In genomic region chr14:91284791-91285548, GRCh38 we compare ENCODE assay signal across 13 cellular contexts. TPM values are rescaled to one million over a fixed set of nuclear protein-coding genes. Genes with fewer than 3 reads are reported as not detected.
DNase-seq lines count a peak whose midpoint lies in the region; ATAC-seq and TF ChIP-seq lines count a peak whose summit lies in the region.
"Had no signal": no experiment of that assay in that cellular context is flagged by ENCODE, and none has a peak within 500 bp of the region (broad histone marks: within the 10 kb centered on the region; RNA-seq: fewer than 3 reads in every experiment).

No MANE protein-coding gene starts in this region.

- no peaks in the 10 kb centered on the region for H3K27me3 ChIP-seq in mammary epithelial cell (ENCODE audit: insufficient read depth, low read length)
- H3K27me3 ChIP-seq in RWPE2 (ENCODE audit: insufficient read depth, poor library complexity, severe bottlenecking) = no peaks in the 10 kb centered on the region

- H3K36me3 ChIP-seq in mammary epithelial cell (ENCODE audit: insufficient read depth, low read length) (no peaks in the 10 kb centered on the region), RWPE2 (ENCODE audit: low read depth) (peaks cover 76% of the 10 kb centered on the region)

- peaks cover 7% of the 10 kb centered on the region for H3K9me3 Mint-ChIP-seq in MCF 10A (ENCODE audit: unreplicated experiment)
- H3K9me3 Mint-ChIP-seq in stimulated activated naive B cell treated with anti-CD40 and anti-IgM and Interleukin-4, amounts not matched to agents 10 μg/mL and 1 μg/mL and 100 μg/mL, for 72 hours = peaks cover 0 to 1% of the 10 kb centered on the region in 2 donors
- H3K9me3 Mint-ChIP-seq: CD4-positive, alpha-beta T cell had no signal

- in situ Hi-C loops in mammary epithelial cell (cut with MboI; ENCODE audit: low sequenced_read_pairs in 2 of 2) = loop anchor here (5.0 to 25.0 kb wide), 2 partner anchors 108 to 373 kb away; no protein-coding TSS in a partner anchor

- no peaks in the 10 kb centered on the region for H3K79me2 ChIP-seq in mammary epithelial cell (ENCODE audit: insufficient read depth, low read length)

- WGBS in mammary epithelial cell (ENCODE audit: low coverage, missing lambda C conversion rate) = 84% methylated on average over 11 of the region's 14 CpGs

- no peaks in the 10 kb centered on the region for H3K9me3 ChIP-seq in mammary epithelial cell (replicated peaks; ENCODE audit: insufficient read depth, low read length)
- H3K9me3 ChIP-seq in RWPE2 (ENCODE audit: severe bottlenecking) = peaks cover 2% of the 10 kb centered on the region

- BruUV-seq in mammary epithelial cell (replicated peaks; lab: Mats Ljungman, UMichigan) = no TSS peak
- BruUV-seq in MCF 10A (replicated peaks; lab: Mats Ljungman, UMichigan) = no TSS peak

- DNase-seq in mammary epithelial cell (peak; percentile 45), MCF 10A (ENCODE audit: unreplicated experiment) (no peak), RWPE2 (ENCODE audit: low spot score) (no peak), fibroblast of villous mesenchyme (ENCODE audit: low read depth) (peak; percentile 72)
- no peak for DNase-seq in stimulated activated naive B cell treated with anti-CD40 and anti-IgM and Interleukin-4, amounts not matched to agents 10 μg/mL and 1 μg/mL and 100 μg/mL, for 72 hours
- no peak for DNase-seq in activated CD4-positive, CD25-positive, alpha-beta regulatory T cell (lab: John Stamatoyannopoulos, UW)
- DNase-seq: CD4-positive, alpha-beta T cell; foreskin melanocyte; retina had no signal

- CTCF ChIA-PET in mammary epithelial cell (lab: Charles Lee; ENCODE audit: low non-redundant PET) = no interaction called here
- CTCF ChIA-PET in MCF 10A (lab: Yijun Ruan, JAX) = interaction anchor here (0.5 to 9.2 kb wide), 16 partner anchors 9 to 323 kb away, joined by 3 to 195 read pairs (median 4); no protein-coding TSS in a partner anchor

- no peak overlapping the region for H3K27ac Mint-ChIP-seq in MCF 10A (ENCODE audit: low read depth, unreplicated experiment)
- peak overlapping the region; percentile 86 for H3K27ac Mint-ChIP-seq in stimulated activated naive B cell treated with anti-CD40 and anti-IgM and Interleukin-4, amounts not matched to agents 10 μg/mL and 1 μg/mL and 100 μg/mL, for 72 hours

- H3K4me1 ChIP-seq in mammary epithelial cell (ENCODE audit: insufficient read depth, low read length) (peaks cover 29% of the 10 kb centered on the region), RWPE2 (ENCODE audit: insufficient read depth, poor library complexity, severe bottlenecking) (peaks cover 22% of the 10 kb centered on the region)

- H3K4me3 ChIP-seq in mammary epithelial cell (replicated peaks in 1 of 3; ENCODE audit: insufficient read depth in 1 of 3, low read depth in 2 of 3, low read length in 3 of 3) (no peak overlapping the region), RWPE2 (ENCODE audit: severe bottlenecking) (no peak overlapping the region), fibroblast of villous mesenchyme (ENCODE audit: low read depth, low read length) (no peak overlapping the region)

- no peak overlapping the region for H3K27ac ChIP-seq in mammary epithelial cell (ENCODE audit: insufficient read depth, low read depth, low read length)
- H3K27ac ChIP-seq in RWPE2 (ENCODE audit: poor library complexity, severe bottlenecking) = peak overlapping the region; percentile 67
- H3K27ac ChIP-seq: KMS-11 had no signal

- H4K20me1 ChIP-seq in mammary epithelial cell (ENCODE audit: insufficient read depth, low read length) = no peaks in the 10 kb centered on the region

- TF ChIP-seq CTCF in mammary epithelial cell (conservative IDR thresholded peaks at IDR 0.05 in 1 of 2, IDR thresholded peaks at IDR 0.05 in 1 of 2; ENCODE audit: extremely low read depth in 1 of 2, insufficient read depth in 1 of 2, low read depth in 1 of 2, low read length in 2 of 2) (no peak), MCF 10A (IDR thresholded peaks at IDR 0.05; ENCODE audit: unreplicated experiment) (no peak), RWPE2 (IDR thresholded peaks at IDR 0.05; ENCODE audit: poor library complexity, severe bottlenecking) (no peak), fibroblast of villous mesenchyme (IDR thresholded peaks at IDR 0.05; ENCODE audit: insufficient read depth, low read depth, low read length) (no peak)

- peaks cover 29% of the 10 kb centered on the region for H3K4me1 Mint-ChIP-seq in MCF 10A (ENCODE audit: insufficient read depth, unreplicated experiment)
- H3K4me1 Mint-ChIP-seq in stimulated activated naive B cell treated with anti-CD40 and anti-IgM and Interleukin-4, amounts not matched to agents 10 μg/mL and 1 μg/mL and 100 μg/mL, for 72 hours = peaks cover 17 to 30% of the 10 kb centered on the region in 2 donors

- ATAC-seq in RWPE2 (ENCODE audit: low read depth) (no peak), GM18870 (IDR thresholded peaks at IDR 0.05; ENCODE audit: unreplicated experiment) (no peak), GM18868 (IDR thresholded peaks at IDR 0.05; ENCODE audit: unreplicated experiment) (no peak)
- peak; percentile 61 to 68 for ATAC-seq in stimulated activated naive B cell treated with anti-CD40 and anti-IgM and Interleukin-4, amounts not matched to agents 10 μg/mL and 1 μg/mL and 100 μg/mL, for 72 hours (replicated peaks)

- dilution Hi-C loops in mammary epithelial cell (cut with HindIII; ENCODE audit: low sequenced_read_pairs) = loop anchor here (25.0 kb wide), 1 partner anchor 123 kb away; no protein-coding TSS in a partner anchor

- POLR2A ChIA-PET in MCF 10A (lab: Yijun Ruan, JAX) = interaction anchor here (0.8 to 1.1 kb wide), 2 partner anchors 41 to 108 kb away, joined by 3 read pairs; no protein-coding TSS in a partner anchor

- H3K4me3 Mint-ChIP-seq in MCF 10A (ENCODE audit: unreplicated experiment) = no peak overlapping the region
- peak overlapping the region; percentile 70 to 73 for H3K4me3 Mint-ChIP-seq in stimulated activated naive B cell treated with anti-CD40 and anti-IgM and Interleukin-4, amounts not matched to agents 10 μg/mL and 1 μg/mL and 100 μg/mL, for 72 hours
- H3K4me3 Mint-ChIP-seq: CD4-positive, alpha-beta T cell had no signal

- no peak overlapping the region for H3K4me2 ChIP-seq in mammary epithelial cell (ENCODE audit: insufficient read depth, low read depth, low read length)
- H3K4me2 ChIP-seq: KMS-11 had no signal

- peaks cover 42% of the 10 kb centered on the region for H3K36me3 Mint-ChIP-seq in MCF 10A (ENCODE audit: insufficient read depth, unreplicated experiment)
- peaks cover 47 to 62% of the 10 kb centered on the region in 2 donors for H3K36me3 Mint-ChIP-seq in stimulated activated naive B cell treated with anti-CD40 and anti-IgM and Interleukin-4, amounts not matched to agents 10 μg/mL and 1 μg/mL and 100 μg/mL, for 72 hours

- no peaks in the 10 kb centered on the region for H3K27me3 Mint-ChIP-seq in MCF 10A (ENCODE audit: insufficient read depth, unreplicated experiment)
- no peaks in the 10 kb centered on the region for H3K27me3 Mint-ChIP-seq in stimulated activated naive B cell treated with anti-CD40 and anti-IgM and Interleukin-4, amounts not matched to agents 10 μg/mL and 1 μg/mL and 100 μg/mL, for 72 hours
- H3K27me3 Mint-ChIP-seq: CD4-positive, alpha-beta T cell had no signal

- H2AFZ ChIP-seq in mammary epithelial cell (ENCODE audit: low read depth, low read length) = no peak overlapping the region

- intact Hi-C loops in mammary epithelial cell (cut with micrococcal nuclease) (no loop called here), MCF 10A (cut with micrococcal nuclease) (no loop called here)

- no peak overlapping the region for H3K9ac ChIP-seq in mammary epithelial cell (ENCODE audit: insufficient read depth, low read length)
- H3K9ac ChIP-seq: KMS-11 had no signal

RNA-seq across cellular contexts. Expression of gene GPR68, which starts 40.5 kb away (rescaled TPM):
- under 1 TPM in 1 of 2 donors, not detected in 1; 0.83 TPM for total RNA-seq in mammary epithelial cell
- 0.06 TPM for polyA plus RNA-seq in mammary epithelial cell
- not detected for polyA minus RNA-seq in mammary epithelial cell
- total RNA-seq in MCF 10A (2022) = 0.10 and 0.14 TPM in 2 replicates
- total RNA-seq in fibroblast of villous mesenchyme = 0.86 and 2.9 TPM in 2 replicates
- total RNA-seq: SK-MEL-5 had no signal

Comparison
In these comparisons a context has a peak if more than half of its experiments do, and no peak if none do; other contexts are left out.
1. DNase-seq: peak in mammary epithelial cell (single experiment) and fibroblast of villous mesenchyme (single experiment); none in MCF 10A (single experiment), RWPE2 (single experiment), stimulated activated naive B cell treated with anti-CD40 and anti-IgM and Interleukin-4, amounts not matched to agents 10 μg/mL and 1 μg/mL and 100 μg/mL, for 72 hours (single experiment) and activated CD4-positive, CD25-positive, alpha-beta regulatory T cell (0 of 4).
2. ATAC-seq: peak in stimulated activated naive B cell treated with anti-CD40 and anti-IgM and Interleukin-4, amounts not matched to agents 10 μg/mL and 1 μg/mL and 100 μg/mL, for 72 hours (2 of 2); none in RWPE2 (single experiment), GM18870 (single experiment) and GM18868 (single experiment).